Comparison of ENCODE assay signal across 14 cellular contexts in genomic region chr21:46498335-46499050, GRCh38. TPM values are rescaled to one million over a fixed set of nuclear protein-coding genes. Genes with fewer than 3 reads are reported as not detected.
DNase-seq lines count a peak whose midpoint lies in the region; ATAC-seq, FAIRE-seq and TF ChIP-seq lines count a peak whose summit lies in the region.
"Had no signal": no experiment of that assay in that cellular context is flagged by ENCODE, and none has a peak within 500 bp of the region (broad histone marks: within the 10 kb centered on the region; RNA-seq: fewer than 3 reads in every experiment).

No MANE protein-coding gene starts in this region.

- H3K9me3 Mint-ChIP-seq in mesothelial cell of epicardium: peaks cover 5% of the 10 kb centered on the region
- H3K9me3 Mint-ChIP-seq: activated naive CD4-positive, alpha-beta T cell treated with anti-CD3 and anti-CD28 coated beads for 36 hours; brain had no signal

- no peaks in the 10 kb centered on the region for H3K9me2 ChIP-seq in PC-3 (replicated peaks; ENCODE audit: low read length)

- TF ChIP-seq CTCF in PC-3 (conservative IDR thresholded peaks at IDR 0.05; ENCODE audit: low read depth, low read length) (no peak), neutrophil (IDR thresholded peaks at IDR 0.05) (no peak), mesothelial cell of epicardium (IDR thresholded peaks at IDR 0.05; ENCODE audit: unreplicated experiment) (no peak)

- H3K4me2 ChIP-seq in PC-3 (ENCODE audit: low read length): peak overlapping the region; percentile 49

- no peaks in the 10 kb centered on the region for H3K79me2 ChIP-seq in PC-3 (ENCODE audit: low read length)

- no peak overlapping the region for H3K27ac Mint-ChIP-seq in mesothelial cell of epicardium

- peak; percentile 76 for ATAC-seq in PC-3
- no peak for ATAC-seq in HG02763 (IDR thresholded peaks at IDR 0.05; ENCODE audit: unreplicated experiment)
- ATAC-seq in GM18520 (IDR thresholded peaks at IDR 0.05; ENCODE audit: unreplicated experiment): no peak
- ATAC-seq: pancreas, T-helper 17 cell had no signal

- H4K20me1 ChIP-seq in PC-3 (ENCODE audit: low read length): no peaks in the 10 kb centered on the region

- H2AFZ ChIP-seq in PC-3 (ENCODE audit: low read length): no peak overlapping the region

- H3K27ac ChIP-seq in PC-3 (ENCODE audit: low read length) (peak overlapping the region; percentile 48), neutrophil (peak overlapping the region; percentile 73)
- H3K27ac ChIP-seq: pancreas, thoracic aorta had no signal

- no peaks in the 10 kb centered on the region for H3K4me1 Mint-ChIP-seq in mesothelial cell of epicardium
- H3K4me1 Mint-ChIP-seq: brain had no signal

- POLR2A ChIA-PET in PC-3 (lab: Charles Lee; ENCODE audit: unreplicated experiment): no interaction called here

- TF ChIP-seq POLR2A in H54 (IDR thresholded peaks at IDR 0.05; ENCODE audit: low read depth, low read length): no peak

- DNase-seq in H54 (ENCODE audit: insufficient read length, low spot score) (peak; percentile 82), PC-3 (peak; percentile 81), cerebellar cortex (ENCODE audit: low spot score) (peak; percentile 69), mesothelial cell of epicardium (ENCODE audit: low spot score in 2 of 2, unreplicated experiment in 2 of 2) (no peak)
- DNase-seq: activated CD4-positive, CD25-positive, alpha-beta regulatory T cell treated with anti-CD3 and anti-CD28 coated beads, Interleukin-2, amount 50 U/mL, for 72 hours; activated naive CD4-positive, alpha-beta T cell treated with anti-CD3 and anti-CD28 coated beads for 36 hours; stimulated activated CD4-positive, alpha-beta T cell treated with anti-CD3 and anti-CD28 coated beads, Interleukin-2, amount 100 ng/mL, for 48 hours; T-helper 17 cell had no signal

- H3K36me3 Mint-ChIP-seq in mesothelial cell of epicardium: peaks cover 34% of the 10 kb centered on the region

- CTCF ChIA-PET in PC-3 (lab: Charles Lee): no interaction called here

- H3K4me3 Mint-ChIP-seq in mesothelial cell of epicardium: no peak overlapping the region
- H3K4me3 Mint-ChIP-seq: activated naive CD4-positive, alpha-beta T cell treated with anti-CD3 and anti-CD28 coated beads for 36 hours; brain; T-helper 17 cell had no signal

- H3K4me3 ChIP-seq in PC-3 (ENCODE audit: low read length) (no peak overlapping the region), neutrophil (ENCODE audit: low read depth in 1 of 2, low read length in 1 of 2) (no peak overlapping the region)
- H3K4me3 ChIP-seq: pancreas, thoracic aorta had no signal

- no peak overlapping the region for H3K9ac ChIP-seq in PC-3 (ENCODE audit: low read length)

- no peaks in the 10 kb centered on the region for H3F3A ChIP-seq in PC-3 (ENCODE audit: low read length, unreplicated experiment)

- H3K27me3 Mint-ChIP-seq in mesothelial cell of epicardium (ENCODE audit: low read depth): no peaks in the 10 kb centered on the region
- H3K27me3 Mint-ChIP-seq: T-helper 17 cell had no signal

- no TSS peak for BruUV-seq in PC-3 (replicated peaks; lab: Mats Ljungman, UMichigan)

- H3K9me3 ChIP-seq in PC-3 (ENCODE audit: low read length) (no peaks in the 10 kb centered on the region), neutrophil (no peaks in the 10 kb centered on the region)
- H3K9me3 ChIP-seq: pancreas, thoracic aorta had no signal

- intact Hi-C loops in PC-3 (cut with micrococcal nuclease): no loop called here

- H3K4me1 ChIP-seq in PC-3 (ENCODE audit: insufficient read depth, low read length) (peaks cover 40% of the 10 kb centered on the region), neutrophil (ENCODE audit: control insufficient read depth in 1 of 2, insufficient read depth in 1 of 2, low read depth in 1 of 2, low read length in 1 of 2) (peaks cover 21 to 29% of the 10 kb centered on the region in 2 experiments)

- peak; percentile 88 for FAIRE-seq in H54 (lab: Jason Lieb, UNC)
- FAIRE-seq: pancreas had no signal

- peaks cover 33% of the 10 kb centered on the region for H3K36me3 ChIP-seq in PC-3 (ENCODE audit: low read depth, low read length)
- peaks cover 36% of the 10 kb centered on the region for H3K36me3 ChIP-seq in neutrophil

- H3K27me3 ChIP-seq in PC-3 (ENCODE audit: low read length): no peaks in the 10 kb centered on the region
- no peaks in the 10 kb centered on the region for H3K27me3 ChIP-seq in neutrophil
- H3K27me3 ChIP-seq: pancreas had no signal

RNA-seq across cellular contexts. Expression of gene DIP2A, which starts 39.8 kb away (rescaled TPM):
- total RNA-seq in PC-3 (2014; rRNA removed): 23.7 and 33.6 TPM in 2 replicates
- total RNA-seq in mesothelial cell of epicardium: 54.6 to 57.2 TPM (median 56.9 TPM) in 3 replicates

Comparison
In these comparisons a context has a peak if more than half of its experiments do, and no peak if none do; other contexts are left out.
1. DNase-seq: peak in H54 (single experiment), PC-3 (single experiment) and cerebellar cortex (single experiment); none in mesothelial cell of epicardium (0 of 2).